8 cellular contexts compared by ENCODE assay signal in the genomic region with DNA sequence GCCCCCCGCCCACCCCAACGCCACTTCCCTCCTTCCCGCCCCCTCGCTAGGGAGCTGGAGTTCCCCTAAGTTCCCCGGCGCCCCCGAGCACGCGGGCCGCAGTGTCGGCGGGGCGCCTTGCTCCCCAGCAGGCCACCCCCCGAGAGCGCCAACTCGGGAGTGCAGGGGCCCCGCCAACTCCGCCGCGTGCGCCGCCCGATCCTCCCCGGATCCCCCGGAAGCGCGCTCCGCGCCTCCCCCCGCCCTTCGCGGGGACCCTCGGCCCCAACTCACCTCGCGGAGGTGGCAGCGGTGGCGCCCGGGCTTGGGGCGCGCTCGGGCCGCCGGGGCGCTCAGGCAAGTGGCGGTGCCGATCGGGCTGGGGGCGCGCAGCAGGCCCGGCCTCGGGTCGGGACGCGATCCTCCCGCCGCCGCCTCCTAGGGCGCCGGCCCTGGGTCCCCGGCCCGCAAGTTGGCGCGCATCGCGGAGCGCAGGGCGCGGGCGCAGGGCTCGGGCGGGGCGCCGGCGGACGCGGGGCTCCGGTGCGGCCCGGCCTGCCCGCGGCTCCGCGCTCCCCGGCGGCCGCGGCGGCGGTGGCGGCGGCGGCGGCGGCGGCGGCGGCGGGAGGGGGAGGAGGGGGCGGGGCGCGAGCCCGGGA. TPM values are rescaled to one million over a fixed set of nuclear protein-coding genes. Genes with fewer than 3 reads are reported as not detected.
DNase-seq lines count a peak whose midpoint lies in the region; ATAC-seq, FAIRE-seq and TF ChIP-seq lines count a peak whose summit lies in the region.

A gene (minus strand): TSS at position 578 of the 638 bp plus-strand sequence. CDS start 72,361 bp downstream, outside the sequence.

- peaks cover 24% of the 10 kb centered on the region for H3K4me1 Mint-ChIP-seq in HFFc6 (ENCODE audit: low read depth)
- H3K4me1 Mint-ChIP-seq in activated T-helper 17 cell treated with anti-CD3 and anti-CD28 coated beads, Interleukin-2, amount 50 U/mL, for 72 hours, result peaks cover 4% of the 10 kb centered on the region

- TF ChIP-seq CTCF in GM13976 (IDR thresholded peaks at IDR 0.05; ENCODE audit: borderline replicate concordance, control extremely low read depth, extremely low read depth, insufficient read depth, missing control alignments) (no peak), HFFc6 (IDR thresholded peaks at IDR 0.05) (no peak; the same call in 1 of the 2 replicates), foreskin keratinocyte (conservative IDR thresholded peaks at IDR 0.05) (no peak), ovary (IDR thresholded peaks at IDR 0.05) (no peak)

- H3K9me3 ChIP-seq in NT2/D1 (ENCODE audit: insufficient read depth, low read length) (no peaks in the 10 kb centered on the region), ovary (no peaks in the 10 kb centered on the region)

- in situ Hi-C loops in GM13976 (cut with MboI; ENCODE audit: low sequenced_read_pairs, unreplicated experiment), result loop anchor here (10.0 kb wide), 1 partner anchor 198 kb away; no protein-coding TSS in a partner anchor

- H3K27me3 Mint-ChIP-seq in HFFc6 (ENCODE audit: insufficient read depth), result peaks cover 2% of the 10 kb centered on the region; the same call in 1 of the 2 replicates
- no peaks in the 10 kb centered on the region for H3K27me3 Mint-ChIP-seq in activated T-helper 17 cell treated with anti-CD3 and anti-CD28 coated beads, Interleukin-2, amount 50 U/mL, for 72 hours

- WGBS in ovary, 3 donors, result 0 to 1% (median 1%) methylated on average over 37 to 81 of the region's 102 CpGs

- intact Hi-C loops in ovary (cut with DNase I), result loop anchor here (2.0 to 10.0 kb wide), 13 partner anchors 50 to 212 kb away; no protein-coding TSS in a partner anchor

- H3K36me3 ChIP-seq in NT2/D1 (ENCODE audit: insufficient read depth, insufficient read length, low read length) (peaks cover 17% of the 10 kb centered on the region), ovary (no peaks in the 10 kb centered on the region)

- H3K4me1 ChIP-seq in NT2/D1 (ENCODE audit: insufficient read depth, insufficient read length) (peaks cover 36% of the 10 kb centered on the region), foreskin keratinocyte (peaks cover 22% of the 10 kb centered on the region), ovary (ENCODE audit: insufficient read depth) (peaks cover 23% of the 10 kb centered on the region)

- H3K4me3 Mint-ChIP-seq in HFFc6, result peak within 1 kb of the TSS; percentile 90
- peak within 1 kb of the TSS; percentile 80 for H3K4me3 Mint-ChIP-seq in activated T-helper 17 cell treated with anti-CD3 and anti-CD28 coated beads, Interleukin-2, amount 50 U/mL, for 72 hours

- FAIRE-seq in urothelium cell line (lab: Jason Lieb, UNC), result no peak

- DNase-seq in GM13976 (ENCODE audit: low spot score), result peak; percentile 79
- no peak for DNase-seq in HFFc6
- DNase-seq in NT2/D1 (ENCODE audit: low read depth, low spot score), result no peak
- DNase-seq in foreskin keratinocyte, result no peak
- peak; percentile 53 to 76 (median 71) for DNase-seq in ovary
- peak; percentile 53 for DNase-seq in urothelium cell line (ENCODE audit: low spot score)
- DNase-seq in DMS153 (lab: John Stamatoyannopoulos, UW), result no peak

- no peaks in the 10 kb centered on the region for H3K36me3 Mint-ChIP-seq in HFFc6 (ENCODE audit: low read depth)
- no peaks in the 10 kb centered on the region for H3K36me3 Mint-ChIP-seq in activated T-helper 17 cell treated with anti-CD3 and anti-CD28 coated beads, Interleukin-2, amount 50 U/mL, for 72 hours (ENCODE audit: low read depth)

- no peak for TF ChIP-seq EP300 in ovary (IDR thresholded peaks at IDR 0.05)

- H3K9me3 Mint-ChIP-seq in HFFc6, result no peaks in the 10 kb centered on the region
- H3K9me3 Mint-ChIP-seq in activated T-helper 17 cell treated with anti-CD3 and anti-CD28 coated beads, Interleukin-2, amount 50 U/mL, for 72 hours, result no peaks in the 10 kb centered on the region

- no peak for TF ChIP-seq POLR2A in ovary (IDR thresholded peaks at IDR 0.05)

- peak within 1 kb of the TSS; percentile 92 for H3K4me3 ChIP-seq in NT2/D1 (ENCODE audit: insufficient read length, low read depth)
- peak within 1 kb of the TSS; percentile 93 for H3K4me3 ChIP-seq in ovary

- H3K27ac Mint-ChIP-seq in HFFc6, result peak within 1 kb of the TSS; percentile 86
- peak within 1 kb of the TSS; percentile 59 for H3K27ac Mint-ChIP-seq in activated T-helper 17 cell treated with anti-CD3 and anti-CD28 coated beads, Interleukin-2, amount 50 U/mL, for 72 hours

- ATAC-seq in activated T-helper 17 cell treated with anti-CD3 and anti-CD28 coated beads, Interleukin-2, amount 50 U/mL, for 72 hours (replicated peaks), result peak; percentile 35
- ATAC-seq in foreskin keratinocyte, result peak; percentile 8

- no peaks in the 10 kb centered on the region for H3K27me3 ChIP-seq in NT2/D1 (ENCODE audit: insufficient read depth, insufficient read length)
- H3K27me3 ChIP-seq in foreskin keratinocyte, result no peaks in the 10 kb centered on the region
- no peaks in the 10 kb centered on the region for H3K27me3 ChIP-seq in ovary

- peak within 1 kb of the TSS; percentile 96 for H3K27ac ChIP-seq in foreskin keratinocyte
- H3K27ac ChIP-seq in ovary, result peak within 1 kb of the TSS; percentile 88 to 96

- H3K9ac ChIP-seq in NT2/D1 (ENCODE audit: insufficient read length, low read depth), result peak within 1 kb of the TSS; percentile 95

RNA-seq across cellular contexts. Expression of the gene that starts here (rescaled TPM):
- 100 to 1,000 TPM; 237 to 249 (median 240) TPM for total RNA-seq in HFFc6 (2021; fragmentation: NEBNext Ultra II Directional; extraction: Animal tissue kit (Norgen Biotek cat#: 25700))
- total RNA-seq in activated T-helper 17 cell treated with anti-CD3 and anti-CD28 coated beads, Interleukin-2, amount 50 U/mL, for 72 hours, result 10 to 100 TPM; 72.8 to 87.8 TPM
- total RNA-seq in foreskin keratinocyte (49.8 and 61.0 TPM in 2 replicates), ovary (100 to 1,000 TPM in 6 of 7 donors, 10 to 100 TPM in 1; 89.5 to 376 (median 270) TPM)
- polyA plus RNA-seq in foreskin keratinocyte (32.1 and 38.1 TPM in 2 replicates), ovary (100 to 1,000 TPM in 1 of 2 donors, 10 to 100 TPM in 1; 18.2 to 107 TPM)

Comparison
In these comparisons a context has a peak if more than half of its experiments do, and no peak if none do; other contexts are left out.
1. DNase-seq: peak in GM13976 (single experiment), ovary (5 of 5) and urothelium cell line (single experiment); none in HFFc6 (single experiment), NT2/D1 (single experiment), foreskin keratinocyte (0 of 2) and DMS153 (single experiment).